Comparison of ENCODE assay signal across 1 cellular context in genomic region chr19:53212703-53213320, GRCh38.
TF ChIP-seq lines count a peak whose summit lies in the region.

No MANE protein-coding gene starts in this region.

TF ChIP-seq in H1, 55 proteins besides CTCF, POLR2A, EP300 and RAD21:
- TF ChIP-seq ZNF274 (IDR thresholded peaks at IDR 0.05; ENCODE audit: borderline replicate concordance, extremely low read depth, low read length) (peak; percentile 88; the same call in 1 of the 2 replicates), CBX8 (IDR thresholded peaks at IDR 0.05; ENCODE audit: borderline replicate concordance, low read depth, low read length) (no peak)
